In the genomic region with DNA sequence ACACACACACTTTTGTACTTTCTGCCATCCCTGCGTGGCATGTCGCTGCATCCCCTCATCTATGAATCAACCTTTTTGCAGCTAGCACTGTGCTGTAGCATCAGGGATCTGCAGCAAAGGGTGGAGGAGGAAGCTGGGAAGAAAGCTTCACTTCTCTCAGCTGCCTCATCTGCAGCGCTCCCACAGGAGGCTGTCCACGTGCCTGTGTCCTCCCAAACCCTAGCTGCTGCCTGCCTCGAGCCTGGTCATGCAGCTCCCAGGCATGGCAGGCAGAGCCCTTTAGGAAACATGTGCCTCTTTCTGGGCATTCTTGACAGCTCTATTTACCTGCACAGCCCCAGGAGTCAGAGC, we compare ENCODE assay signal across 8 cellular contexts.
DNase-seq lines count a peak whose midpoint lies in the region; ATAC-seq, FAIRE-seq and TF ChIP-seq lines count a peak whose summit lies in the region.

No MANE protein-coding gene starts in this region.

- peaks cover 58% of the 10 kb centered on the region for H3K4me1 ChIP-seq in CD4-positive, alpha-beta memory T cell (ENCODE audit: insufficient read depth, low read length)
- H3K4me1 ChIP-seq in RWPE2 (ENCODE audit: insufficient read depth, poor library complexity, severe bottlenecking) (peaks cover 28% of the 10 kb centered on the region), esophagus (ENCODE audit: control insufficient read depth in 2 of 2, insufficient read depth in 2 of 2, low read length in 1 of 2) (peaks cover 0 to 4% of the 10 kb centered on the region in 2 donors), neural progenitor cell (peaks cover 6% of the 10 kb centered on the region)

- H3K4me3 Mint-ChIP-seq in CD4-positive, alpha-beta memory T cell, result peak overlapping the region in 5 of 8 donors; percentile 36 to 74 (median 59)
- peak overlapping the region; percentile 63 for H3K4me3 Mint-ChIP-seq in neural progenitor cell

- no peaks in the 10 kb centered on the region for H3K36me3 ChIP-seq in CD4-positive, alpha-beta memory T cell (ENCODE audit: insufficient read depth, low read length)
- no peaks in the 10 kb centered on the region for H3K36me3 ChIP-seq in RWPE2 (ENCODE audit: low read depth)
- H3K36me3 ChIP-seq in esophagus (ENCODE audit: control insufficient read depth in 2 of 2, insufficient read depth in 2 of 2, low read length in 1 of 2), result no peaks in the 10 kb centered on the region
- H3K36me3 ChIP-seq in neural progenitor cell, result no peaks in the 10 kb centered on the region

- H3K27me3 ChIP-seq in CD4-positive, alpha-beta memory T cell (ENCODE audit: insufficient read depth, low read length), result no peaks in the 10 kb centered on the region
- H3K27me3 ChIP-seq in RWPE2 (ENCODE audit: insufficient read depth, poor library complexity, severe bottlenecking) (no peaks in the 10 kb centered on the region), esophagus (ENCODE audit: control insufficient read depth in 1 of 2, insufficient read depth in 2 of 2, low read length in 2 of 2) (no peaks in the 10 kb centered on the region), neural progenitor cell (no peaks in the 10 kb centered on the region)

- H3K36me3 Mint-ChIP-seq in CD4-positive, alpha-beta memory T cell, result no peaks in the 10 kb centered on the region
- peaks cover 3% of the 10 kb centered on the region for H3K36me3 Mint-ChIP-seq in neural progenitor cell

- no peak for TF ChIP-seq POLR2A in erythroblast (IDR thresholded peaks at IDR 0.05; ENCODE audit: low read length)

- 12 to 26% methylated on average over 5 of the region's 5 CpGs for WGBS in esophagus, 2 donors

- TF ChIP-seq CTCF in RWPE2 (IDR thresholded peaks at IDR 0.05; ENCODE audit: poor library complexity, severe bottlenecking) (no peak), neural progenitor cell (IDR thresholded peaks at IDR 0.05) (no peak), D721Med (IDR thresholded peaks at IDR 0.05; ENCODE audit: insufficient read depth, missing control alignments) (no peak)

- no peaks in the 10 kb centered on the region for H3K27me3 Mint-ChIP-seq in CD4-positive, alpha-beta memory T cell
- H3K27me3 Mint-ChIP-seq in neural progenitor cell (ENCODE audit: insufficient read depth, low read depth), result no peaks in the 10 kb centered on the region

- no peak for DNase-seq in CD4-positive, alpha-beta memory T cell
- DNase-seq in RWPE2 (ENCODE audit: low spot score), result no peak
- DNase-seq in neural progenitor cell (ENCODE audit: low spot score), result no peak
- DNase-seq in NCI-H146 (lab: John Stamatoyannopoulos, UW), result no peak
- DNase-seq in erythroblast (lab: John Stamatoyannopoulos, UW), result no peak
- no peak for DNase-seq in D721Med (ENCODE audit: insufficient read length, low spot score)
- no peak for DNase-seq in activated CD8-positive, alpha-beta memory T cell treated with anti-CD3 and anti-CD28 coated beads, Interleukin-2, amount 50 U/mL, for 48 hours

- peak overlapping the region; percentile 33 to 93 (median 89) for H3K27ac Mint-ChIP-seq in CD4-positive, alpha-beta memory T cell
- peak overlapping the region; percentile 84 for H3K27ac Mint-ChIP-seq in neural progenitor cell

- peak; percentile 30 for ATAC-seq in RWPE2 (ENCODE audit: low read depth)

- POLR2A ChIA-PET in CD4-positive, alpha-beta memory T cell (lab: Charles Lee; ENCODE audit: partially characterized antibody), result interaction anchor here (5.5 kb wide), 1 partner anchor 62 kb away, joined by 121 read pairs; no protein-coding TSS in a partner anchor

- no peaks in the 10 kb centered on the region for H4K20me1 ChIP-seq in neural progenitor cell (ENCODE audit: low read depth)

- H2AFZ ChIP-seq in neural progenitor cell (replicated peaks), result peak overlapping the region; percentile 53

- H3K4me1 Mint-ChIP-seq in CD4-positive, alpha-beta memory T cell, result peaks cover 47 to 56% (median 54%) of the 10 kb centered on the region in 4 donors
- peaks cover 30% of the 10 kb centered on the region for H3K4me1 Mint-ChIP-seq in neural progenitor cell

- H3K4me2 ChIP-seq in neural progenitor cell, result no peak overlapping the region

- no peaks in the 10 kb centered on the region for H3F3A ChIP-seq in neural progenitor cell (ENCODE audit: low read depth)

- intact Hi-C loops in CD4-positive, alpha-beta memory T cell (cut with micrococcal nuclease), result no loop called here

- CTCF ChIA-PET in CD4-positive, alpha-beta memory T cell (lab: Charles Lee; ENCODE audit: partially characterized antibody), result interaction anchor here (1.0 to 9.5 kb wide), 3 partner anchors 19 to 164 kb away, joined by 3 to 56 read pairs (median 34); no protein-coding TSS in a partner anchor

- H3K9ac ChIP-seq in neural progenitor cell, result no peak overlapping the region

- H3K79me2 ChIP-seq in neural progenitor cell (ENCODE audit: low read depth), result no peaks in the 10 kb centered on the region

- no peaks in the 10 kb centered on the region for H3K9me3 Mint-ChIP-seq in CD4-positive, alpha-beta memory T cell
- H3K9me3 Mint-ChIP-seq in neural progenitor cell, result no peaks in the 10 kb centered on the region

- H3K4me3 ChIP-seq in CD4-positive, alpha-beta memory T cell (ENCODE audit: low read length in 2 of 2), result no peak overlapping the region
- H3K4me3 ChIP-seq in RWPE2 (ENCODE audit: severe bottlenecking) (no peak overlapping the region), esophagus (ENCODE audit: low read depth in 1 of 2, low read length in 2 of 2) (no peak overlapping the region), neural progenitor cell (no peak overlapping the region)

- peak overlapping the region; percentile 18 for H3K27ac ChIP-seq in CD4-positive, alpha-beta memory T cell (ENCODE audit: low read depth, low read length)
- H3K27ac ChIP-seq in RWPE2 (ENCODE audit: poor library complexity, severe bottlenecking) (peak overlapping the region; percentile 91), esophagus (ENCODE audit: low read depth in 2 of 2, low read length in 1 of 2) (peak overlapping the region; percentile 85 to 88), neural progenitor cell (no peak overlapping the region)

- H3K9me3 ChIP-seq in CD4-positive, alpha-beta memory T cell (ENCODE audit: control insufficient read depth in 1 of 2, low read length in 2 of 2), result no peaks in the 10 kb centered on the region
- H3K9me3 ChIP-seq in RWPE2 (ENCODE audit: severe bottlenecking) (no peaks in the 10 kb centered on the region), esophagus (ENCODE audit: control insufficient read depth in 2 of 2, insufficient read depth in 1 of 2, low read depth in 1 of 2, low read length in 1 of 2) (no peaks in the 10 kb centered on the region), neural progenitor cell (ENCODE audit: low read depth) (no peaks in the 10 kb centered on the region)

- FAIRE-seq in D721Med (lab: Jason Lieb, UNC), result no peak
